Comparison of ENCODE assay signal across 8 cellular contexts in the genomic region with DNA sequence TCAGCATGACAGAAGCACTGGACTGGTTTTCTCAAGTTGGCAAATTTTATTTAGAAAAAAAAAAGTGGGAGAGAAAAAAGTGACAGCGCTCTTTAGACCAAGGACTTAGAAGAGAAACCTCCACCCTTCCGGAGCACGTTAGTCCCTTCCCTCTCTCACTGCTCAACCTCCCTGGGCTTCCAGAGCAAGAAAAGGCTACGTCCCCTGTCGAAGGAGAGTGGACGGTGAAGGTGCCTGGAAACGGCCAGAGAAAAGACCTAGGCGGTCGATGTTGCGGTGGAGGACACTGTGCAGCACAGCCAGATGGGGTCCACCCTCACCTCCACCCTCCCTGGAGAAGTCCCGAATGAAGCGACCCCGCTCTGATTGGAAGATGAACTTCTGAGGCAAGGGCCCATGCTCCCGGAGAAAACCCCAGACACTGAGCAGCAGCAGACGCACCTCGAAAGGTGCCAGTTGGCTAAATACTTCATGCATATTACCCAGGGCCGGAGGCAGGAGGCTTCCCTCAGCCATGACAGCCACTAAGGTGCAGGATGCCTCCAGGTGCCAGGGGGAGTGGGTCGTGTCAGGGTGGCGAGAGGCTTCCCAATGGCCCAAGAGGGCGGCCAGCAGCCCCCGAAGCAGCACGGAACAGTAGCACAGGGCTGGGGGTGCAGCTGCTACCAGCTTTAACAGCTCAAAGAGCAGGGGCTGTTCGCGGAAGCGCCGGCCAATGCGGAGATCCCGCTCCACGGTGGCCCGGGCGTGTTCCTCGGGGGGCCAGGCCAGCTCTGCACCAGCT. TPM values are rescaled to one million over a fixed set of nuclear protein-coding genes. Genes with fewer than 3 reads are reported as not detected.
DNase-seq lines count a peak whose midpoint lies in the region; ATAC-seq and TF ChIP-seq lines count a peak whose summit lies in the region.

No MANE protein-coding gene starts in this region.

- H3K36me3 ChIP-seq in vagina = peaks cover 0 to 34% of the 10 kb centered on the region in 2 donors

- no peak for DNase-seq in stimulated activated naive CD8-positive, alpha-beta T cell treated with anti-CD3 and anti-CD28 coated beads, Interleukin-15, Interleukin-2, amounts not matched to agents 100 U/mL and 50 U/mL, for 24 hours
- DNase-seq in astrocyte of the cerebellum (ENCODE audit: low read depth) (no peak), vagina (ENCODE audit: extremely low spot score in 2 of 2) (no peak), Kasumi-1 (lab: John Stamatoyannopoulos, UW) (no peak), DMS53 treated with DMSO at 0.1 percent for 48 hours (lab: John Stamatoyannopoulos, UW; ENCODE audit: unreplicated experiment) (no peak), NCI-H1436 (lab: John Stamatoyannopoulos, UW) (no peak)

- H3K27me3 ChIP-seq in mononuclear cell (ENCODE audit: insufficient read depth, low read length) (no peaks in the 10 kb centered on the region), vagina (no peaks in the 10 kb centered on the region)

- TF ChIP-seq CTCF in astrocyte of the cerebellum (IDR thresholded peaks at IDR 0.05; ENCODE audit: low read depth, low read length, missing control alignments) = no peak
- TF ChIP-seq CTCF in vagina (IDR thresholded peaks at IDR 0.05) = no peak

- ATAC-seq in stimulated activated naive CD8-positive, alpha-beta T cell treated with anti-CD3 and anti-CD28 coated beads, Interleukin-15, Interleukin-2, amounts not matched to agents 100 U/mL and 50 U/mL, for 24 hours = no peak

- H3K4me3 ChIP-seq in astrocyte of the cerebellum (ENCODE audit: low read depth, low read length) = peak overlapping the region; percentile 81
- H3K4me3 ChIP-seq in mononuclear cell (ENCODE audit: low read length) = peak overlapping the region; percentile 97
- peak overlapping the region in 1 of 2 donors; percentile 100 for H3K4me3 ChIP-seq in vagina

- H3K9me3 ChIP-seq in mononuclear cell (ENCODE audit: low read depth, low read length) (no peaks in the 10 kb centered on the region), vagina (no peaks in the 10 kb centered on the region)

- peaks cover 24% of the 10 kb centered on the region for H3K36me3 Mint-ChIP-seq in stimulated activated naive CD8-positive, alpha-beta T cell treated with anti-CD3 and anti-CD28 coated beads, Interleukin-15, Interleukin-2, amounts not matched to agents 100 ng/mL and 50 ng/mL, for 24 hours (ENCODE audit: low read depth)

- intact Hi-C loops in vagina (cut with DNase I) = no loop called here

- peak overlapping the region; percentile 99 for H3K27ac Mint-ChIP-seq in stimulated activated naive CD8-positive, alpha-beta T cell treated with anti-CD3 and anti-CD28 coated beads, Interleukin-15, Interleukin-2, amounts not matched to agents 100 ng/mL and 50 ng/mL, for 24 hours

- H3K4me3 Mint-ChIP-seq in stimulated activated naive CD8-positive, alpha-beta T cell treated with anti-CD3 and anti-CD28 coated beads, Interleukin-15, Interleukin-2, amounts not matched to agents 100 ng/mL and 50 ng/mL, for 24 hours = peak overlapping the region; percentile 100

- no peaks in the 10 kb centered on the region for H3K27me3 Mint-ChIP-seq in stimulated activated naive CD8-positive, alpha-beta T cell treated with anti-CD3 and anti-CD28 coated beads, Interleukin-15, Interleukin-2, amounts not matched to agents 100 ng/mL and 50 ng/mL, for 24 hours

- in situ Hi-C loops in astrocyte of the cerebellum (cut with HindIII; ENCODE audit: low sequenced_read_pairs) = no loop called here

- peaks cover 43% of the 10 kb centered on the region for H3K4me1 Mint-ChIP-seq in stimulated activated naive CD8-positive, alpha-beta T cell treated with anti-CD3 and anti-CD28 coated beads, Interleukin-15, Interleukin-2, amounts not matched to agents 100 ng/mL and 50 ng/mL, for 24 hours (ENCODE audit: low read depth)

- TF ChIP-seq POLR2A in vagina (IDR thresholded peaks at IDR 0.05) = no peak

- peak overlapping the region; percentile 92 for H3K27ac ChIP-seq in vagina

- H3K4me1 ChIP-seq in mononuclear cell (ENCODE audit: insufficient read depth, low read length) (peaks cover 33% of the 10 kb centered on the region), vagina (peaks cover 35% of the 10 kb centered on the region)

- H3K9me3 Mint-ChIP-seq in stimulated activated naive CD8-positive, alpha-beta T cell treated with anti-CD3 and anti-CD28 coated beads, Interleukin-15, Interleukin-2, amounts not matched to agents 100 ng/mL and 50 ng/mL, for 24 hours = no peaks in the 10 kb centered on the region

RNA-seq across cellular contexts. Expression of a gene that starts 0.6 kb away (rescaled TPM):
- total RNA-seq in mononuclear cell (50.1 TPM), vagina (129 TPM)

RNA-seq across cellular contexts. Expression of a gene that starts 6.1 kb away (rescaled TPM):
- 12.4 TPM for total RNA-seq in mononuclear cell
- total RNA-seq in vagina = 16.2 TPM

RNA-seq across cellular contexts. Expression of a gene that starts 18.0 kb away (rescaled TPM):
- 4.9 TPM for total RNA-seq in mononuclear cell
- total RNA-seq in vagina = 44.2 TPM

RNA-seq across cellular contexts. Expression of a gene that starts 18.1 kb away (rescaled TPM):
- total RNA-seq in mononuclear cell (58.0 TPM), vagina (28.7 TPM)

RNA-seq across cellular contexts. Expression of a gene that starts 24.5 kb away (rescaled TPM):
- total RNA-seq in mononuclear cell = 1.3 TPM
- 6.9 TPM for total RNA-seq in vagina
